In genomic region chr2:12715258-12715865, GRCh38 we compare ENCODE assay signal across 8 cellular contexts. TPM values are rescaled to one million over a fixed set of nuclear protein-coding genes. Genes with fewer than 3 reads are reported as not detected.
A peak's percentile ranks its signal among the peaks of the same experiment; 100 is the strongest.
DNase-seq lines count a peak whose midpoint lies in the region; ATAC-seq and TF ChIP-seq lines count a peak whose summit lies in the region.

No MANE protein-coding gene starts in this region.

- H3K9me2 ChIP-seq in OCI-LY1 (ENCODE audit: low read depth, low read length): no peaks in the 10 kb centered on the region

- peak overlapping the region; percentile 69 for H3K4me2 ChIP-seq in OCI-LY1 (ENCODE audit: low read length)

- no peaks in the 10 kb centered on the region for H3K9me3 Mint-ChIP-seq in endodermal cell

- 77 to 93% methylated on average over 3 to 6 of the region's 6 CpGs for WGBS in endodermal cell (ENCODE audit: insufficient coverage in 1 of 2, insufficient read length in 1 of 2), 2 experiments

- H3K9me3 ChIP-seq in OCI-LY1 (ENCODE audit: low read length): no peaks in the 10 kb centered on the region
- H3K9me3 ChIP-seq in endodermal cell (ENCODE audit: control insufficient read depth, low read length): no peaks in the 10 kb centered on the region
- H3K9me3 ChIP-seq in neuron (ENCODE audit: low read length): no peaks in the 10 kb centered on the region

- no peaks in the 10 kb centered on the region for H3K27me3 ChIP-seq in OCI-LY1 (ENCODE audit: insufficient read depth, low read length)
- peaks cover 15% of the 10 kb centered on the region for H3K27me3 ChIP-seq in endodermal cell (ENCODE audit: control insufficient read depth, insufficient read depth, low read length, poor library complexity, severe bottlenecking)
- no peaks in the 10 kb centered on the region for H3K27me3 ChIP-seq in neuron (ENCODE audit: insufficient read depth, low read length)

- peak overlapping the region; percentile 89 for H3K4me3 Mint-ChIP-seq in endodermal cell

- H3K4me3 ChIP-seq in OCI-LY1 (ENCODE audit: low read depth, low read length, poor library complexity, severe bottlenecking) (peak overlapping the region; percentile 91), endodermal cell (ENCODE audit: low read length) (no peak overlapping the region), neuron (ENCODE audit: low read length) (peak overlapping the region; percentile 69)

- peak overlapping the region; percentile 73 for H3K27ac ChIP-seq in C4-2B
- peak overlapping the region; percentile 79 for H3K27ac ChIP-seq in OCI-LY1 (ENCODE audit: low read depth, low read length, poor library complexity, severe bottlenecking)
- no peak overlapping the region for H3K27ac ChIP-seq in endodermal cell (ENCODE audit: low read depth, low read length)

- H4K20me1 ChIP-seq in OCI-LY1 (ENCODE audit: insufficient read depth, low read length): no peaks in the 10 kb centered on the region

- ATAC-seq in HG03469 (IDR thresholded peaks at IDR 0.05; ENCODE audit: unreplicated experiment): no peak

- no peak for TF ChIP-seq CTCF in C4-2B (conservative IDR thresholded peaks at IDR 0.05)
- no peak for TF ChIP-seq CTCF in OCI-LY1 (IDR thresholded peaks at IDR 0.05; ENCODE audit: low read length)
- TF ChIP-seq CTCF in endodermal cell (conservative IDR thresholded peaks at IDR 0.05): no peak

- H3K4me1 ChIP-seq in OCI-LY1 (ENCODE audit: insufficient read depth, low read length, severe bottlenecking): peaks cover 33% of the 10 kb centered on the region
- peaks cover 5% of the 10 kb centered on the region for H3K4me1 ChIP-seq in endodermal cell (ENCODE audit: control insufficient read depth, insufficient read depth, low read length)
- H3K4me1 ChIP-seq in neuron (ENCODE audit: insufficient read depth, low read length): peaks cover 16% of the 10 kb centered on the region

- DNase-seq in endodermal cell (no peak), RPMI8226 (no peak), NCI-H446 (lab: John Stamatoyannopoulos, UW) (no peak)
- DNase-seq in stimulated activated CD4-positive, alpha-beta T cell treated with anti-CD3 and anti-CD28 coated beads, Interleukin-2, amount 100 ng/mL, for 24 hours: no peak

- H2AFZ ChIP-seq in OCI-LY1 (ENCODE audit: low read length): no peak overlapping the region
- H2AFZ ChIP-seq in neuron (ENCODE audit: low read depth, low read length): no peak overlapping the region

- H3K79me2 ChIP-seq in OCI-LY1 (ENCODE audit: insufficient read depth, low read length): peaks cover 29% of the 10 kb centered on the region

- H3K27me3 Mint-ChIP-seq in endodermal cell (ENCODE audit: insufficient read depth): peaks cover 14% of the 10 kb centered on the region

- H3K36me3 ChIP-seq in OCI-LY1 (ENCODE audit: insufficient read depth, low read length) (peaks cover 18% of the 10 kb centered on the region), endodermal cell (ENCODE audit: control insufficient read depth, insufficient read depth, low read length) (no peaks in the 10 kb centered on the region), neuron (ENCODE audit: insufficient read depth, low read length) (no peaks in the 10 kb centered on the region)

- H3K4me1 Mint-ChIP-seq in endodermal cell: peaks cover 24% of the 10 kb centered on the region

- no peak overlapping the region for H3K27ac Mint-ChIP-seq in endodermal cell

- H3K9ac ChIP-seq in OCI-LY1 (ENCODE audit: low read length) (peak overlapping the region; percentile 75; the same call in 1 of the 2 replicates), endodermal cell (ENCODE audit: extremely low read depth, low read length, poor library complexity, severe bottlenecking) (no peak overlapping the region)

- H3K36me3 Mint-ChIP-seq in endodermal cell (ENCODE audit: low read depth): no peaks in the 10 kb centered on the region

- no peaks in the 10 kb centered on the region for H3F3A ChIP-seq in OCI-LY1 (ENCODE audit: insufficient read depth, low read length)

RNA-seq across cellular contexts. Expression of gene TRIB2, which starts 1.4 kb away (rescaled TPM):
- total RNA-seq in endodermal cell: 10 to 100 TPM; 23.8 to 29.8 TPM
- 91.6 TPM for polyA plus RNA-seq in endodermal cell (2013, experiment 1 of 2)
- polyA plus RNA-seq in endodermal cell (2013, experiment 2 of 2): 87.1 TPM
